Comparison of ENCODE assay signal across 34 cellular contexts in the genomic region with DNA sequence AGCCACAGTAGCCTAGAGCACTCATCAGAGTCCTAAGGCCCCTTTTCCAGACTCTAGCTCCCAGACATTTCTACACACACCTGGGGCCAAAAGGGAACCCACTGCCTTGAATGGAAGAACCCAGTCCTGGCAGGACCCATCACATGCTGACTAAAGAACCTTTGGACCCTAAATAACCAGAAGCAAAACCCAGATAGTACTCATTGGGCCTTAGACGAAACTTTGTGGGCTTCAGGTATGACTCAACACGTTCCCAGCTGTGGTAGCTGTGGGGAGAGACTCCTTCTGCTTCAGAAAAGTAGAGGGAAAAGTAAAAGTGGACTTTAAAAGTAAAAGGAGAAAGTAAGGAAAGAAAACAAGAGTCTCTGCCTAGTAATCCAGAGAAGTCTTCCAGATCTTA.
"Had no signal": no experiment of that assay in that cellular context is flagged by ENCODE, and none has a peak within 500 bp of the region (broad histone marks: within the 10 kb centered on the region; RNA-seq: fewer than 3 reads in every experiment).

No MANE protein-coding gene starts in this region.

- ATAC-seq: activated CD8-positive, alpha-beta T cell treated with anti-CD3 and anti-CD28 coated beads for 36 hours; activated naive CD4-positive, alpha-beta T cell treated with anti-CD3 and anti-CD28 coated beads, Interleukin-2, amount 50 U/mL, for 72 hours; activated T-cell treated with anti-CD3 and anti-CD28 coated beads, Interleukin-2, amount 50 U/mL, for 4 hours; activated T-cell treated with anti-CD3 and anti-CD28 coated beads, Interleukin-2, amount 50 U/mL, for 72 hours; activated T-helper 17 cell treated with anti-CD3 and anti-CD28 coated beads, Interleukin-2, amount 50 U/mL, for 72 hours; body of pancreas had no signal

- H3K27me3 Mint-ChIP-seq: activated B cell treated with CpG ODN at 0.5 μM for 24 hours; activated CD4-positive, alpha-beta memory T cell treated with anti-CD3 and anti-CD28 coated beads for 36 hours; activated CD4-positive, alpha-beta T cell treated with anti-CD3 and anti-CD28 coated beads, Interleukin-2, amount 10 ng/mL, durations not matched to agents 24 days and 14 days; activated CD8-positive, alpha-beta T cell treated with anti-CD3 and anti-CD28 coated beads for 36 hours; activated naive CD8-positive, alpha-beta T cell treated with anti-CD3 and anti-CD28 coated beads for 36 hours; activated T-helper 17 cell treated with anti-CD3 and anti-CD28 coated beads, Interleukin-2, amount 50 U/mL, for 72 hours had no signal

- H3K36me3 Mint-ChIP-seq: activated CD4-positive, alpha-beta memory T cell treated with anti-CD3 and anti-CD28 coated beads for 36 hours; activated naive CD4-positive, alpha-beta T cell treated with anti-CD3 and anti-CD28 coated beads, Interleukin-2, amount 50 U/mL, for 72 hours; activated naive CD8-positive, alpha-beta T cell treated with anti-CD3 and anti-CD28 coated beads for 36 hours had no signal

- H3K27me3 ChIP-seq: adrenal gland, body of pancreas, brain microvascular endothelial cell had no signal

- H3K4me1 Mint-ChIP-seq: activated B cell treated with CpG ODN at 0.5 μM for 24 hours; activated CD4-positive, alpha-beta T cell treated with anti-CD3 and anti-CD28 coated beads, Interleukin-2, amount 10 ng/mL, durations not matched to agents 24 days and 14 days; activated naive CD8-positive, alpha-beta T cell treated with anti-CD3 and anti-CD28 coated beads for 36 hours; activated T-helper 17 cell treated with anti-CD3 and anti-CD28 coated beads, Interleukin-2, amount 50 U/mL, for 72 hours had no signal

- H3K36me3 ChIP-seq: adrenal gland, brain microvascular endothelial cell, breast epithelium had no signal

- H3K4me3 ChIP-seq: adrenal gland, body of pancreas, breast epithelium had no signal

- H3K9me3 ChIP-seq: adrenal gland, body of pancreas had no signal

- H3K9me3 Mint-ChIP-seq: activated B cell treated with CpG ODN at 0.5 μM for 24 hours; activated CD4-positive, alpha-beta memory T cell treated with anti-CD3 and anti-CD28 coated beads for 36 hours; activated CD4-positive, alpha-beta T cell treated with anti-CD3 and anti-CD28 coated beads, Interleukin-2, amount 10 ng/mL, durations not matched to agents 24 days and 14 days; activated CD8-positive, alpha-beta T cell treated with anti-CD3 and anti-CD28 coated beads for 36 hours; activated naive CD4-positive, alpha-beta T cell treated with anti-CD3 and anti-CD28 coated beads for 36 hours; activated naive CD4-positive, alpha-beta T cell treated with anti-CD3 and anti-CD28 coated beads, Interleukin-2, amount 50 U/mL, for 72 hours; activated naive CD8-positive, alpha-beta T cell treated with anti-CD3 and anti-CD28 coated beads for 36 hours; activated T-cell treated with anti-CD3 and anti-CD28 coated beads, Interleukin-2, amount 50 U/mL, for 4 hours; activated T-cell treated with anti-CD3 and anti-CD28 coated beads, Interleukin-2, amount 50 U/mL, for 72 hours; activated T-helper 1 cell treated with anti-CD3 and anti-CD28 coated beads, Interleukin-12 subunit alpha, Interleukin-12 subunit beta, Interleukin-2, Interleukin-4 antibody, amounts not matched to agents 30 ng/mL and 10 ng/mL and 1 ng/mL, durations not matched to agents 14 hours and 24 hours and 36 hours; activated T-helper 17 cell treated with anti-CD3 and anti-CD28 coated beads, Interleukin-2, amount 50 U/mL, for 72 hours; T-helper 1 cell treated with Interleukin-12 subunit alpha and Interleukin-12 subunit beta and Interleukin-4 antibody, amounts not matched to agents 30 μg/mL and 1 μg/mL, for 36 hours; T-helper 2 cell treated with Interferon-gamma antibody and Interleukin-4, amounts not matched to agents 5 μg/mL and 100 μg/mL, for 36 hours had no signal

- DNase-seq: activated B cell treated with CpG ODN at 0.5 μM for 24 hours; activated CD4-positive, alpha-beta memory T cell treated with anti-CD3 and anti-CD28 coated beads for 36 hours; activated CD4-positive, alpha-beta T cell treated with anti-CD3 and anti-CD28 coated beads for 4 hours; activated CD4-positive, alpha-beta T cell treated with anti-CD3 and anti-CD28 coated beads, Interleukin-2, amount 10 ng/mL, durations not matched to agents 24 days and 14 days; activated CD4-positive, alpha-beta T cell treated with anti-CD3 and anti-CD28 coated beads, Interleukin-2, amount 50 U/mL, for 1 hour; activated CD4-positive, alpha-beta T cell treated with anti-CD3 and anti-CD28 coated beads, Interleukin-2, amount 50 U/mL, for 4 hours; activated CD4-positive, CD25-positive, alpha-beta regulatory T cell treated with anti-CD3 and anti-CD28 coated beads, Interleukin-2, amount 50 U/mL, for 72 hours; activated CD8-positive, alpha-beta memory T cell treated with anti-CD3 and anti-CD28 coated beads, Interleukin-2, amount 50 U/mL, for 4 hours; activated CD8-positive, alpha-beta T cell treated with anti-CD3 and anti-CD28 coated beads for 36 hours; activated effector memory CD4-positive, alpha-beta T cell treated with anti-CD3 and anti-CD28 coated beads, Interleukin-2, amount 50 U/mL, for 16 hours; activated gamma-delta T cell treated with Interleukin-2 at 50 U/mL for 16 hours; activated naive CD4-positive, alpha-beta T cell; activated naive CD4-positive, alpha-beta T cell treated with anti-CD3 and anti-CD28 coated beads for 36 hours; activated naive CD4-positive, alpha-beta T cell treated with anti-CD3 and anti-CD28 coated beads, Interleukin-2, amount 50 U/mL, for 16 hours; activated naive CD8-positive, alpha-beta T cell treated with anti-CD3 and anti-CD28 coated beads for 36 hours; activated T-cell treated with anti-CD3 and anti-CD28 coated beads for 4 hours; activated T-cell treated with anti-CD3 and anti-CD28 coated beads, Interleukin-2, amount 50 U/mL, for 1 hour; activated T-cell treated with anti-CD3 and anti-CD28 coated beads, Interleukin-2, amount 50 U/mL, for 4 hours; activated T-cell treated with anti-CD3 and anti-CD28 coated beads, Interleukin-2, amount 50 U/mL, for 72 hours; adrenal gland; amniotic stem cell; aorta; body of pancreas; brain microvascular endothelial cell; central memory CD4-positive, alpha-beta T cell; T-helper 2 cell; T-helper 9 cell had no signal

- H3K27ac ChIP-seq: adrenal gland, body of pancreas, brain microvascular endothelial cell, breast epithelium, VCaP had no signal

- H3K4me3 Mint-ChIP-seq: activated B cell treated with CpG ODN at 0.5 μM for 24 hours; activated CD4-positive, alpha-beta memory T cell treated with anti-CD3 and anti-CD28 coated beads for 36 hours; activated CD4-positive, alpha-beta T cell treated with anti-CD3 and anti-CD28 coated beads, Interleukin-2, amount 10 ng/mL, durations not matched to agents 24 days and 14 days; activated CD8-positive, alpha-beta T cell treated with anti-CD3 and anti-CD28 coated beads for 36 hours; activated naive CD4-positive, alpha-beta T cell treated with anti-CD3 and anti-CD28 coated beads for 36 hours; activated naive CD8-positive, alpha-beta T cell treated with anti-CD3 and anti-CD28 coated beads for 36 hours; activated T-cell treated with anti-CD3 and anti-CD28 coated beads, Interleukin-2, amount 50 U/mL, for 4 hours; activated T-cell treated with anti-CD3 and anti-CD28 coated beads, Interleukin-2, amount 50 U/mL, for 72 hours; activated T-helper 1 cell treated with anti-CD3 and anti-CD28 coated beads, Interleukin-12 subunit alpha, Interleukin-12 subunit beta, Interleukin-2, Interleukin-4 antibody, amounts not matched to agents 30 ng/mL and 10 ng/mL and 1 ng/mL, durations not matched to agents 14 hours and 24 hours and 36 hours; activated T-helper 17 cell treated with anti-CD3 and anti-CD28 coated beads, Interleukin-2, amount 50 U/mL, for 72 hours; T-helper 1 cell treated with Interleukin-12 subunit alpha and Interleukin-12 subunit beta and Interleukin-4 antibody, amounts not matched to agents 30 μg/mL and 1 μg/mL, for 36 hours; T-helper 2 cell treated with Interferon-gamma antibody and Interleukin-4, amounts not matched to agents 5 μg/mL and 100 μg/mL, for 36 hours had no signal

- H3K4me1 ChIP-seq: adrenal gland, body of pancreas, breast epithelium had no signal

- H3K27ac Mint-ChIP-seq: activated B cell treated with CpG ODN at 0.5 μM for 24 hours; activated CD4-positive, alpha-beta memory T cell treated with anti-CD3 and anti-CD28 coated beads for 36 hours; activated CD4-positive, alpha-beta T cell treated with anti-CD3 and anti-CD28 coated beads, Interleukin-2, amount 10 ng/mL, durations not matched to agents 24 days and 14 days; activated CD8-positive, alpha-beta T cell treated with anti-CD3 and anti-CD28 coated beads for 36 hours; activated naive CD4-positive, alpha-beta T cell treated with anti-CD3 and anti-CD28 coated beads for 36 hours; activated naive CD4-positive, alpha-beta T cell treated with anti-CD3 and anti-CD28 coated beads, Interleukin-2, amount 50 U/mL, for 72 hours; activated naive CD8-positive, alpha-beta T cell treated with anti-CD3 and anti-CD28 coated beads for 36 hours; activated T-cell treated with anti-CD3 and anti-CD28 coated beads, Interleukin-2, amount 50 U/mL, for 72 hours; activated T-helper 1 cell treated with anti-CD3 and anti-CD28 coated beads, Interleukin-12 subunit alpha, Interleukin-12 subunit beta, Interleukin-2, Interleukin-4 antibody, amounts not matched to agents 30 ng/mL and 10 ng/mL and 1 ng/mL, durations not matched to agents 14 hours and 24 hours and 36 hours; activated T-helper 17 cell treated with anti-CD3 and anti-CD28 coated beads, Interleukin-2, amount 50 U/mL, for 72 hours; T-helper 1 cell treated with Interleukin-12 subunit alpha and Interleukin-12 subunit beta and Interleukin-4 antibody, amounts not matched to agents 30 μg/mL and 1 μg/mL, for 36 hours; T-helper 2 cell treated with Interferon-gamma antibody and Interleukin-4, amounts not matched to agents 5 μg/mL and 100 μg/mL, for 36 hours had no signal
